In the genomic region with DNA sequence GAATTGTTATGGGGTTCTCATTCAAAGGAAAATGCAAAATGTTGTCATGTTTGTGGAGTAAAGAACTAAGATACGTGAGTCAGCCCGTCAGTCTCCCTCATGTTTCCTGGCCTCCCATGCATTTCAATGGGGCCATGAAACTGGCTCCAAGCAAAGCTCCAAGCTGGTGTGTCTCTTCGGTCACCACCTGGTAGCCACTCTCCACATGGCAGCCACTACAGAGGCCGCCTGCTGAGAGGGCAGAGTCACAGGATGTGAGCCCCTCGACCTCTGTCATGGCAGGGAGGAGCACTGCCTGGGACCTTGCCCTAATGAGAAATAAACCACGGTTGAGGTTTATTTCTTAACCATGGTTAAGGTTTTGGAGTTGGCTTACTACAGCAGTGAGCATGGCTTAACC, we compare ENCODE assay signal across 36 cellular contexts.
"Had no signal": no experiment of that assay in that cellular context is flagged by ENCODE, and none has a peak within 500 bp of the region (broad histone marks: within the 10 kb centered on the region; RNA-seq: fewer than 3 reads in every experiment).

No MANE protein-coding gene starts in this region.

- H3K9me3 ChIP-seq: adrenal gland, ascending aorta, body of pancreas, breast epithelium had no signal

- H3K36me3 ChIP-seq: adrenal gland, ascending aorta, brain microvascular endothelial cell, breast epithelium, cardiac muscle cell had no signal

- H3K27me3 Mint-ChIP-seq: activated naive CD4-positive, alpha-beta T cell treated with anti-CD3 and anti-CD28 coated beads, Interleukin-2, amount 50 U/mL, for 24 hours had no signal

- H3K27me3 ChIP-seq: adrenal gland, ascending aorta, body of pancreas, cardiac muscle cell had no signal

- H3K27ac Mint-ChIP-seq: activated naive CD4-positive, alpha-beta T cell treated with anti-CD3 and anti-CD28 coated beads for 36 hours; activated naive CD4-positive, alpha-beta T cell treated with anti-CD3 and anti-CD28 coated beads, Interleukin-2, amount 10 ng/mL, durations not matched to agents 7 days and 5 days; activated naive CD4-positive, alpha-beta T cell treated with anti-CD3 and anti-CD28 coated beads, Interleukin-2, amount 50 U/mL, for 24 hours; activated naive CD4-positive, alpha-beta T cell treated with anti-CD3 and anti-CD28 coated beads, Interleukin-2, amount 50 U/mL, for 72 hours; activated naive CD8-positive, alpha-beta T cell; activated naive CD8-positive, alpha-beta T cell treated with anti-CD3 and anti-CD28 coated beads, Interleukin-2, amount 10 ng/mL, durations not matched to agents 7 days and 5 days; activated T-cell treated with anti-CD3 and anti-CD28 coated beads, Interleukin-2, amount 50 U/mL, for 24 hours; activated T-cell treated with anti-CD3 and anti-CD28 coated beads, Interleukin-2, amount 50 U/mL, for 72 hours; activated T-helper 1 cell treated with anti-CD3 and anti-CD28 coated beads, Interleukin-12 subunit alpha, Interleukin-12 subunit beta, Interleukin-2, Interleukin-4 antibody, amounts not matched to agents 30 ng/mL and 10 ng/mL and 1 ng/mL, durations not matched to agents 14 hours and 24 hours and 36 hours; activated T-helper 17 cell treated with anti-CD3 and anti-CD28 coated beads, Interleukin-2, amount 50 U/mL, for 72 hours; activated T-helper 2 cell treated with anti-CD3 and anti-CD28 coated beads, Interferon-gamma antibody, Interleukin-2, Interleukin-4, amounts not matched to agents 10 μg/mL and 5 μg/mL and 100 μg/mL, durations not matched to agents 14 hours and 24 hours and 36 hours; brain had no signal

- DNase-seq: activated effector memory CD4-positive, alpha-beta T cell treated with anti-CD3 and anti-CD28 coated beads, Interleukin-2, amount 50 U/mL, for 16 hours; activated effector memory CD4-positive, alpha-beta T cell treated with Interleukin-2 at 50 U/mL for 16 hours; activated gamma-delta T cell; activated gamma-delta T cell treated with Interleukin-2 at 50 U/mL for 16 hours; activated naive CD4-positive, alpha-beta T cell; activated naive CD4-positive, alpha-beta T cell treated with anti-CD3 and anti-CD28 coated beads for 36 hours; activated naive CD4-positive, alpha-beta T cell treated with anti-CD3 and anti-CD28 coated beads, Interleukin-2, amount 10 ng/mL, durations not matched to agents 7 days and 5 days; activated naive CD4-positive, alpha-beta T cell treated with anti-CD3 and anti-CD28 coated beads, Interleukin-2, amount 50 U/mL, for 16 hours; activated naive CD4-positive, alpha-beta T cell treated with Interleukin-2 at 50 U/mL for 16 hours; activated naive CD8-positive, alpha-beta T cell treated with anti-CD3 and anti-CD28 coated beads, Interleukin-2, amount 10 ng/mL, durations not matched to agents 7 days and 5 days; activated T-cell treated with anti-CD3 and anti-CD28 coated beads, Interleukin-2, amount 50 U/mL, for 1 hour; activated T-cell treated with anti-CD3 and anti-CD28 coated beads, Interleukin-2, amount 50 U/mL, for 24 hours; activated T-cell treated with anti-CD3 and anti-CD28 coated beads, Interleukin-2, amount 50 U/mL, for 4 hours; activated T-cell treated with anti-CD3 and anti-CD28 coated beads, Interleukin-2, amount 50 U/mL, for 48 hours; activated T-cell treated with anti-CD3 and anti-CD28 coated beads, Interleukin-2, amount 50 U/mL, for 72 hours; adrenal gland; amniotic stem cell; amygdala; anterior cingulate cortex; aorta; body of pancreas; brain microvascular endothelial cell; caudate nucleus; central memory CD4-positive, alpha-beta T cell; cerebellar nuclear complex had no signal

- H3K4me3 ChIP-seq: adrenal gland, ascending aorta, body of pancreas, breast epithelium, cardiac muscle cell had no signal

- H3K4me3 Mint-ChIP-seq: activated naive CD4-positive, alpha-beta T cell treated with anti-CD3 and anti-CD28 coated beads for 36 hours; activated naive CD4-positive, alpha-beta T cell treated with anti-CD3 and anti-CD28 coated beads, Interleukin-2, amount 10 ng/mL, durations not matched to agents 7 days and 5 days; activated naive CD4-positive, alpha-beta T cell treated with anti-CD3 and anti-CD28 coated beads, Interleukin-2, amount 50 U/mL, for 24 hours; activated naive CD8-positive, alpha-beta T cell; activated naive CD8-positive, alpha-beta T cell treated with anti-CD3 and anti-CD28 coated beads, Interleukin-2, amount 10 ng/mL, durations not matched to agents 7 days and 5 days; activated T-cell treated with anti-CD3 and anti-CD28 coated beads, Interleukin-2, amount 50 U/mL, for 24 hours; activated T-cell treated with anti-CD3 and anti-CD28 coated beads, Interleukin-2, amount 50 U/mL, for 4 hours; activated T-cell treated with anti-CD3 and anti-CD28 coated beads, Interleukin-2, amount 50 U/mL, for 72 hours; activated T-helper 1 cell treated with anti-CD3 and anti-CD28 coated beads, Interleukin-12 subunit alpha, Interleukin-12 subunit beta, Interleukin-2, Interleukin-4 antibody, amounts not matched to agents 30 ng/mL and 10 ng/mL and 1 ng/mL, durations not matched to agents 14 hours and 24 hours and 36 hours; activated T-helper 17 cell treated with anti-CD3 and anti-CD28 coated beads, Interleukin-2, amount 50 U/mL, for 72 hours; brain; central memory CD8-positive, alpha-beta T cell had no signal

- H3K9me3 Mint-ChIP-seq: activated naive CD4-positive, alpha-beta T cell treated with anti-CD3 and anti-CD28 coated beads for 36 hours; activated naive CD4-positive, alpha-beta T cell treated with anti-CD3 and anti-CD28 coated beads, Interleukin-2, amount 10 ng/mL, durations not matched to agents 7 days and 5 days; activated naive CD4-positive, alpha-beta T cell treated with anti-CD3 and anti-CD28 coated beads, Interleukin-2, amount 50 U/mL, for 24 hours; activated naive CD4-positive, alpha-beta T cell treated with anti-CD3 and anti-CD28 coated beads, Interleukin-2, amount 50 U/mL, for 72 hours; activated naive CD8-positive, alpha-beta T cell treated with anti-CD3 and anti-CD28 coated beads, Interleukin-2, amount 10 ng/mL, durations not matched to agents 7 days and 5 days; activated T-cell treated with anti-CD3 and anti-CD28 coated beads, Interleukin-2, amount 50 U/mL, for 24 hours; activated T-cell treated with anti-CD3 and anti-CD28 coated beads, Interleukin-2, amount 50 U/mL, for 4 hours; activated T-cell treated with anti-CD3 and anti-CD28 coated beads, Interleukin-2, amount 50 U/mL, for 72 hours; activated T-helper 1 cell treated with anti-CD3 and anti-CD28 coated beads, Interleukin-12 subunit alpha, Interleukin-12 subunit beta, Interleukin-2, Interleukin-4 antibody, amounts not matched to agents 30 ng/mL and 10 ng/mL and 1 ng/mL, durations not matched to agents 14 hours and 24 hours and 36 hours; activated T-helper 17 cell treated with anti-CD3 and anti-CD28 coated beads, Interleukin-2, amount 50 U/mL, for 72 hours; activated T-helper 2 cell treated with anti-CD3 and anti-CD28 coated beads, Interferon-gamma antibody, Interleukin-2, Interleukin-4, amounts not matched to agents 10 μg/mL and 5 μg/mL and 100 μg/mL, durations not matched to agents 14 hours and 24 hours and 36 hours; central memory CD8-positive, alpha-beta T cell had no signal

- ATAC-seq: activated naive CD4-positive, alpha-beta T cell treated with anti-CD3 and anti-CD28 coated beads, Interleukin-2, amount 50 U/mL, for 72 hours; activated T-cell treated with anti-CD3 and anti-CD28 coated beads, Interleukin-2, amount 50 U/mL, for 4 hours; activated T-cell treated with anti-CD3 and anti-CD28 coated beads, Interleukin-2, amount 50 U/mL, for 72 hours; activated T-helper 17 cell treated with anti-CD3 and anti-CD28 coated beads, Interleukin-2, amount 50 U/mL, for 72 hours; body of pancreas had no signal

- H3K27ac ChIP-seq: adrenal gland, ascending aorta, body of pancreas, brain microvascular endothelial cell, breast epithelium, cardiac muscle cell had no signal

- H3K36me3 Mint-ChIP-seq: activated naive CD4-positive, alpha-beta T cell treated with anti-CD3 and anti-CD28 coated beads, Interleukin-2, amount 10 ng/mL, durations not matched to agents 7 days and 5 days; activated naive CD4-positive, alpha-beta T cell treated with anti-CD3 and anti-CD28 coated beads, Interleukin-2, amount 50 U/mL, for 24 hours; activated naive CD4-positive, alpha-beta T cell treated with anti-CD3 and anti-CD28 coated beads, Interleukin-2, amount 50 U/mL, for 72 hours; activated naive CD8-positive, alpha-beta T cell; activated naive CD8-positive, alpha-beta T cell treated with anti-CD3 and anti-CD28 coated beads, Interleukin-2, amount 10 ng/mL, durations not matched to agents 7 days and 5 days; brain had no signal

- H3K4me1 Mint-ChIP-seq: activated naive CD4-positive, alpha-beta T cell treated with anti-CD3 and anti-CD28 coated beads, Interleukin-2, amount 10 ng/mL, durations not matched to agents 7 days and 5 days; activated naive CD4-positive, alpha-beta T cell treated with anti-CD3 and anti-CD28 coated beads, Interleukin-2, amount 50 U/mL, for 24 hours; activated T-helper 17 cell treated with anti-CD3 and anti-CD28 coated beads, Interleukin-2, amount 50 U/mL, for 72 hours had no signal

- H3K4me1 ChIP-seq: adrenal gland, ascending aorta, body of pancreas, breast epithelium had no signal
